In the genomic region with DNA sequence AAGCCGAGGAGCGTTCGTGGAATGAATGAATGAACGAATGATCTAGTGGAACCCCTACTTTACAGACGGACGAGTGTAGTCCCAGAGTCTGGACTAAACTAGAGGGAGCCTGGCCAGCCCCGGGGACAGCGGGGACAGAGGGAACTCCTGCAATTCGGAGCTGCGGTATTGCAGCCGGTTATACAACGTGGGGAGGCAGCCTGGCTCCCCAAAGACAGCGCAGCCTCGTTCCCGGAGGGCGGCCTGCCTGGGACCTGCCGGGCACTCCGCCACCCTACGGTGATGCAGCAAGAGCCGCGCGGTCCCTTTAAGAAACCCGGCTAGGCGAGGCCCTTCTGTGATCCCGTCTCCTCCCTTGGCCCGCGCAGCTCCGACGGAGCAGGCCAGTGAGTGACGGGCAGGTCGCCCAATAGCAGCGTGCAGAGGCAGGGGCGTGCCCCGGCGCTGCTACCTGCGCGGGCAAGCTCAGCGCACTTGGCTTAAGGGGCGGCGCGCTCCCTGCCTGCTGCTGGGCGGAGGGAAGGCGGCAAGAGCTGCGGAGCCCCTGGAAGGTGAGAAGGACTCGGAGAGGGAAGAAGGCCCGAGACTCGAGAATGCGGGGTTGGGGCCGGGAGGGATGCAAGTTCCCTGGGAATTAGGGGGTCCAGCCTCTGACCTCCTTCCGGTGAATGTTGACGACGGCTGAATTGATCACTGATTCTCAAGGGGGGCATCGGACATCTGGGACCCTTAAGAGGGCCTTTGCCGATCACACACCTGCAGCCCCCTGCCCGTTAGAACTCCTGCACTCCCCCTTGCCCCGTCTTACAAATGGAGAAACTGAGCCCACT, we compare ENCODE assay signal across 8 cellular contexts. TPM values are rescaled to one million over a fixed set of nuclear protein-coding genes. Genes with fewer than 3 reads are reported as not detected.
A peak's percentile ranks its signal among the peaks of the same experiment; 100 is the strongest.
DNase-seq lines count a peak whose midpoint lies in the region; ATAC-seq, FAIRE-seq and TF ChIP-seq lines count a peak whose summit lies in the region.

A gene with protein sequence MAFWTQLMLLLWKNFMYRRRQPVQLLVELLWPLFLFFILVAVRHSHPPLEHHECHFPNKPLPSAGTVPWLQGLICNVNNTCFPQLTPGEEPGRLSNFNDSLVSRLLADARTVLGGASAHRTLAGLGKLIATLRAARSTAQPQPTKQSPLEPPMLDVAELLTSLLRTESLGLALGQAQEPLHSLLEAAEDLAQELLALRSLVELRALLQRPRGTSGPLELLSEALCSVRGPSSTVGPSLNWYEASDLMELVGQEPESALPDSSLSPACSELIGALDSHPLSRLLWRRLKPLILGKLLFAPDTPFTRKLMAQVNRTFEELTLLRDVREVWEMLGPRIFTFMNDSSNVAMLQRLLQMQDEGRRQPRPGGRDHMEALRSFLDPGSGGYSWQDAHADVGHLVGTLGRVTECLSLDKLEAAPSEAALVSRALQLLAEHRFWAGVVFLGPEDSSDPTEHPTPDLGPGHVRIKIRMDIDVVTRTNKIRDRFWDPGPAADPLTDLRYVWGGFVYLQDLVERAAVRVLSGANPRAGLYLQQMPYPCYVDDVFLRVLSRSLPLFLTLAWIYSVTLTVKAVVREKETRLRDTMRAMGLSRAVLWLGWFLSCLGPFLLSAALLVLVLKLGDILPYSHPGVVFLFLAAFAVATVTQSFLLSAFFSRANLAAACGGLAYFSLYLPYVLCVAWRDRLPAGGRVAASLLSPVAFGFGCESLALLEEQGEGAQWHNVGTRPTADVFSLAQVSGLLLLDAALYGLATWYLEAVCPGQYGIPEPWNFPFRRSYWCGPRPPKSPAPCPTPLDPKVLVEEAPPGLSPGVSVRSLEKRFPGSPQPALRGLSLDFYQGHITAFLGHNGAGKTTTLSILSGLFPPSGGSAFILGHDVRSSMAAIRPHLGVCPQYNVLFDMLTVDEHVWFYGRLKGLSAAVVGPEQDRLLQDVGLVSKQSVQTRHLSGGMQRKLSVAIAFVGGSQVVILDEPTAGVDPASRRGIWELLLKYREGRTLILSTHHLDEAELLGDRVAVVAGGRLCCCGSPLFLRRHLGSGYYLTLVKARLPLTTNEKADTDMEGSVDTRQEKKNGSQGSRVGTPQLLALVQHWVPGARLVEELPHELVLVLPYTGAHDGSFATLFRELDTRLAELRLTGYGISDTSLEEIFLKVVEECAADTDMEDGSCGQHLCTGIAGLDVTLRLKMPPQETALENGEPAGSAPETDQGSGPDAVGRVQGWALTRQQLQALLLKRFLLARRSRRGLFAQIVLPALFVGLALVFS (N-terminal part only) (plus strand): TSS at position 462 of the 830 bp plus-strand sequence. CDS start 1,255 bp downstream, outside the sequence.

- peak within 1 kb of the TSS; percentile 85 for H3K4me3 Mint-ChIP-seq in chondrocyte (ENCODE audit: unreplicated experiment)

- peak; percentile 75 for ATAC-seq in HG03442 (IDR thresholded peaks at IDR 0.05; ENCODE audit: unreplicated experiment)

- peaks cover 16% of the 10 kb centered on the region for H3K36me3 Mint-ChIP-seq in chondrocyte (ENCODE audit: low read depth)

- peaks cover 50% of the 10 kb centered on the region for H3K4me1 Mint-ChIP-seq in chondrocyte (ENCODE audit: low read depth)

- peak; percentile 94 for FAIRE-seq in GM19239 (lab: Jason Lieb, UNC)

- H3K27me3 Mint-ChIP-seq in chondrocyte (ENCODE audit: low read depth), result no peaks in the 10 kb centered on the region

- H3K27ac Mint-ChIP-seq in chondrocyte (ENCODE audit: unreplicated experiment), result peak within 1 kb of the TSS; percentile 85

- H3K9me3 Mint-ChIP-seq in chondrocyte (ENCODE audit: low read depth), result no peaks in the 10 kb centered on the region

- TF ChIP-seq CTCF in chondrocyte (IDR thresholded peaks at IDR 0.05), result peak; percentile 21

- DNase-seq in Ammon's horn (ENCODE audit: low spot score) (peak; percentile 98), GM19239 (ENCODE audit: insufficient read length, low spot score) (peak; percentile 83), NCI-H524 (lab: John Stamatoyannopoulos, UW) (peak; percentile 97 to 99), chondrocyte (ENCODE audit: low spot score) (no peak), kidney glomerular epithelial cell (lab: John Stamatoyannopoulos, UW) (peak; percentile 96)
- peak; percentile 100 for DNase-seq in activated CD4-positive, alpha-beta T cell treated with anti-CD3 and anti-CD28 coated beads for 24 hours (ENCODE audit: low read depth in 2 of 2)
- peak; percentile 97 to 100 for DNase-seq in stimulated activated CD4-positive, alpha-beta T cell treated with anti-CD3 and anti-CD28 coated beads, Interleukin-15, amount 100 ng/mL, for 48 hours (ENCODE audit: low read depth in 2 of 2)

RNA-seq across cellular contexts. Expression of the gene that starts here (rescaled TPM):
- total RNA-seq in chondrocyte, result 6.7 to 15.9 TPM (median 8.9 TPM) in 3 replicates
